1 cellular context compared by ENCODE assay signal in genomic region chr17:67079481-67079880, GRCh38.
A peak's percentile ranks its signal among the peaks of the same experiment; 100 is the strongest.
TF ChIP-seq lines count a peak whose summit lies in the region.

No MANE protein-coding gene starts in this region.

TF ChIP-seq in liver, 16 proteins besides CTCF, POLR2A, EP300 and RAD21 (continued from another document):
- no peak for TF ChIP-seq ZBTB33 (IDR thresholded peaks at IDR 0.05)
- TF ChIP-seq RXRA (IDR thresholded peaks at IDR 0.05) = no peak
- no peak for TF ChIP-seq JUND (IDR thresholded peaks at IDR 0.05)
- TF ChIP-seq REST (IDR thresholded peaks at IDR 0.05) = no peak
- no peak for TF ChIP-seq GABPA (IDR thresholded peaks at IDR 0.05 in 1 of 2, conservative IDR thresholded peaks at IDR 0.05 in 1 of 2)
- TF ChIP-seq FOXA2 (IDR thresholded peaks at IDR 0.05) = peak; percentile 24
- no peak for TF ChIP-seq TAF1 (conservative IDR thresholded peaks at IDR 0.05)
